In the genomic region with DNA sequence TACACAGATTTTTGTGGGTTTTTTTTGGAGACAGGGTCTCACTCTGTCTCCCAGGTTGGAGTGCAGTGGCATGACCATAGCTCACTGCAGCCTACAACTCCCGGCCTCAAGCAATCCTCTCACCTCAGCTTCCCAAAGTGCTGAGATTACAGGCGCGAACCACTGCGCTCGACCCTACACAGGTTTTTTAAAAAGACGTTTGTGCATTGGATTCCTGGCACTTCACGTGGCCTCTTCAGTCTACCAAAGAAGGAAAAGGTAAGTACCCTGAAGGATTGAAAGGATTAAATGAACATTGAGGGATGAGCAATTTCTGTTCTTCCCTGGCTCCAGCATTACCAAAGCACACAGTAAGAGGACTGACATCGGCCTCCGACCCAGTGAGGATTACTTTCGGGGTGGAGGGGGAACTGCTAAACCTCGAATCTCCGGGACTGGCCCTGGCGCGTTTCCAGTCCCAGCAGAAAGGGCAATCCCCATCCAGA, we compare ENCODE assay signal across 8 cellular contexts. TPM values are rescaled to one million over a fixed set of nuclear protein-coding genes. Genes with fewer than 3 reads are reported as not detected.
DNase-seq lines count a peak whose midpoint lies in the region; ATAC-seq lines count a peak whose summit lies in the region.

No MANE protein-coding gene starts in this region.

- H3K27ac ChIP-seq in subcutaneous abdominal adipose tissue (ENCODE audit: low read depth, low read length): peak overlapping the region; percentile 93

- DNase-seq in DMS79 treated with DMSO at 0.1 percent for 48 hours (lab: John Stamatoyannopoulos, UW): peak; percentile 32
- no peak for DNase-seq in DMS79 (lab: John Stamatoyannopoulos, UW)
- DNase-seq in activated T-helper 1 cell treated with anti-CD3 and anti-CD28 coated beads, Interleukin-12 subunit alpha, Interleukin-12 subunit beta, Interleukin-2, Interleukin-4 antibody, amounts not matched to agents 30 ng/mL and 10 ng/mL and 1 ng/mL, durations not matched to agents 14 hours and 24 hours and 36 hours (ENCODE audit: low spot score): no peak
- DNase-seq in immature natural killer cell: no peak
- no peak for DNase-seq in KG1 (lab: John Stamatoyannopoulos, UW)
- no peak for DNase-seq in foreskin melanocyte

- H3K27ac Mint-ChIP-seq in activated T-helper 1 cell treated with anti-CD3 and anti-CD28 coated beads, Interleukin-12 subunit alpha, Interleukin-12 subunit beta, Interleukin-2, Interleukin-4 antibody, amounts not matched to agents 30 ng/mL and 10 ng/mL and 1 ng/mL, durations not matched to agents 14 hours and 24 hours and 36 hours: peak overlapping the region; percentile 94
- peak overlapping the region; percentile 92 to 98 (median 96) for H3K27ac Mint-ChIP-seq in immature natural killer cell

- peak overlapping the region; percentile 64 to 91 (median 87) for H3K4me3 ChIP-seq in subcutaneous abdominal adipose tissue (ENCODE audit: low read depth in 1 of 5, low read length in 5 of 5)

- no peaks in the 10 kb centered on the region for H3K9me3 ChIP-seq in subcutaneous abdominal adipose tissue (ENCODE audit: control insufficient read depth in 5 of 5, low read length in 5 of 5)

- no peaks in the 10 kb centered on the region for H3K27me3 ChIP-seq in subcutaneous abdominal adipose tissue (ENCODE audit: control insufficient read depth in 5 of 5, insufficient read depth in 4 of 5, low read length in 5 of 5)

- H3K36me3 Mint-ChIP-seq in activated T-helper 1 cell treated with anti-CD3 and anti-CD28 coated beads, Interleukin-12 subunit alpha, Interleukin-12 subunit beta, Interleukin-2, Interleukin-4 antibody, amounts not matched to agents 30 ng/mL and 10 ng/mL and 1 ng/mL, durations not matched to agents 14 hours and 24 hours and 36 hours (ENCODE audit: low read depth): peaks cover 19% of the 10 kb centered on the region
- H3K36me3 Mint-ChIP-seq in immature natural killer cell: no peaks in the 10 kb centered on the region

- H3K36me3 ChIP-seq in subcutaneous abdominal adipose tissue (ENCODE audit: control insufficient read depth in 5 of 5, insufficient read depth in 5 of 5, low read length in 5 of 5): peaks cover 0 to 2% (median 0%) of the 10 kb centered on the region in 5 donors

- no peak for ATAC-seq in HG03280 (IDR thresholded peaks at IDR 0.05; ENCODE audit: unreplicated experiment)

- no peaks in the 10 kb centered on the region for H3K9me3 Mint-ChIP-seq in activated T-helper 1 cell treated with anti-CD3 and anti-CD28 coated beads, Interleukin-12 subunit alpha, Interleukin-12 subunit beta, Interleukin-2, Interleukin-4 antibody, amounts not matched to agents 30 ng/mL and 10 ng/mL and 1 ng/mL, durations not matched to agents 14 hours and 24 hours and 36 hours
- no peaks in the 10 kb centered on the region for H3K9me3 Mint-ChIP-seq in immature natural killer cell

- peak overlapping the region; percentile 31 to 68 (median 59) for H3K9ac ChIP-seq in subcutaneous abdominal adipose tissue (ENCODE audit: low read length in 5 of 5)

- intact Hi-C loops in activated T-helper 1 cell treated with anti-CD3 and anti-CD28 coated beads, Interleukin-12 subunit alpha, Interleukin-12 subunit beta, Interleukin-2, Interleukin-4 antibody, amounts not matched to agents 30 ng/mL and 10 ng/mL and 1 ng/mL, durations not matched to agents 14 hours and 24 hours and 36 hours (cut with micrococcal nuclease): loop anchor here (1.0 to 10.0 kb wide), 10 partner anchors 25 to 1480 kb away; a partner anchor contains a TSS

- H3K4me1 Mint-ChIP-seq in activated T-helper 1 cell treated with anti-CD3 and anti-CD28 coated beads, Interleukin-12 subunit alpha, Interleukin-12 subunit beta, Interleukin-2, Interleukin-4 antibody, amounts not matched to agents 30 ng/mL and 10 ng/mL and 1 ng/mL, durations not matched to agents 14 hours and 24 hours and 36 hours (ENCODE audit: low read depth): peaks cover 52% of the 10 kb centered on the region
- peaks cover 56 to 61% of the 10 kb centered on the region in 2 donors for H3K4me1 Mint-ChIP-seq in immature natural killer cell

- H3K4me1 ChIP-seq in subcutaneous abdominal adipose tissue (ENCODE audit: control insufficient read depth in 5 of 5, insufficient read depth in 5 of 5, low read length in 5 of 5): peaks cover 10 to 48% (median 45%) of the 10 kb centered on the region in 5 donors

- H3K27me3 Mint-ChIP-seq in activated T-helper 1 cell treated with anti-CD3 and anti-CD28 coated beads, Interleukin-12 subunit alpha, Interleukin-12 subunit beta, Interleukin-2, Interleukin-4 antibody, amounts not matched to agents 30 ng/mL and 10 ng/mL and 1 ng/mL, durations not matched to agents 14 hours and 24 hours and 36 hours (ENCODE audit: insufficient read depth): no peaks in the 10 kb centered on the region
- H3K27me3 Mint-ChIP-seq in immature natural killer cell (ENCODE audit: low read depth in 3 of 3): peaks cover 2 to 19% (median 15%) of the 10 kb centered on the region in 3 donors

- H3K4me3 Mint-ChIP-seq in activated T-helper 1 cell treated with anti-CD3 and anti-CD28 coated beads, Interleukin-12 subunit alpha, Interleukin-12 subunit beta, Interleukin-2, Interleukin-4 antibody, amounts not matched to agents 30 ng/mL and 10 ng/mL and 1 ng/mL, durations not matched to agents 14 hours and 24 hours and 36 hours: peak overlapping the region; percentile 93
- H3K4me3 Mint-ChIP-seq in immature natural killer cell: peak overlapping the region; percentile 92 to 97 (median 95)

RNA-seq across cellular contexts. Expression of a gene that starts 0.6 kb away (rescaled TPM):
- 230 and 246 TPM in 2 replicates for total RNA-seq in activated T-helper 1 cell treated with anti-CD3 and anti-CD28 coated beads, Interleukin-12 subunit alpha, Interleukin-12 subunit beta, Interleukin-2, Interleukin-4 antibody, amounts not matched to agents 30 ng/mL and 10 ng/mL and 1 ng/mL, durations not matched to agents 14 hours and 24 hours and 36 hours
- 100 to 1,000 TPM; 541 to 648 (median 556) TPM for polyA plus RNA-seq in immature natural killer cell

RNA-seq across cellular contexts. Expression of a gene that starts 24.9 kb away (rescaled TPM):
- total RNA-seq in activated T-helper 1 cell treated with anti-CD3 and anti-CD28 coated beads, Interleukin-12 subunit alpha, Interleukin-12 subunit beta, Interleukin-2, Interleukin-4 antibody, amounts not matched to agents 30 ng/mL and 10 ng/mL and 1 ng/mL, durations not matched to agents 14 hours and 24 hours and 36 hours: 101 and 106 TPM in 2 replicates
- polyA plus RNA-seq in immature natural killer cell: under 1 TPM in 1 of 3 donors, not detected in 2; 0.99 TPM
